Comparison of ENCODE assay signal across 8 cellular contexts in the genomic region with DNA sequence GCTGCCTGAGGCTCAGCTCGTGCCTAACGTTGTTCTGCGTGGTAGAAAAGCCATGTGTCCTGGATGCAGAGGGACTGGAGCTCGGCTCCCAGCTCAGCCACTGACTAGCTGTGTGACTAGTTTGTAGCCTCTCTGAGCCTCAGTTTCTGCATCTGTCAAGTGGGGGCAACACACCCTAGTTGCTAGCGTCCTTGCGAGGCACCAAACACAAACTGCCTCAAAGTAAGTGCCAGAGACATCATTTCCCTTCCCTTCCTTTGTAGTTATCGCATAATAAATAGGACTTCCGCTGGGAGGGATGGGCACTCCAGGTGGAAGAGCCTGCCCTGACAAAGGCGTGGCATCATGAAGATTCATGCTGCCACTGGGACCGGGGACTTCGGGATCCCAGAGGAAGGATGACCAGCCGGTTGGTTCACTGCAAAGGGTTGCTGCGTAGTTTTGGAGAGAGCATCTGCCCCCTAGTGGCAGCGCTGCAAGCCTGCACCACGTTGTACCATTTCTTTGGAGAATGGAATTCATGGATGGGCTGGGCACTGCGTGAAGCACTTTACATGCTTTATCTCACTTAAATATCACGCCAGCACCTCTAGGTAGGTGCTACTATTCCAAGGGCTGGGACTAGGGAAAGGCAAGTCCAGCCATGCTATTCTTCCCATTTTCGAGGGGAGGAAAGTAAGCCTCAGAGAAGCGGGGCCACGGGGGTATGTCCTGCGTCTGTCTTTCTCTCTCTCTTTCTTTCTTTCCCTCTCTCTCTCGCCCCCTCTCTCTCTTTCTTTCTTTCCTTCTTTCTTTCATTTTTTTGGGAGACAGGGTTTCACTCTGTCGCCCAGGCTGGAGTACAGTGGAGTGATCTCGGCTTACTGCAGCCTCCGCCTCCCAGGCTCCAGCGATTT. TPM values are rescaled to one million over a fixed set of nuclear protein-coding genes. Genes with fewer than 3 reads are reported as not detected.
DNase-seq lines count a peak whose midpoint lies in the region; ATAC-seq and TF ChIP-seq lines count a peak whose summit lies in the region.

No MANE protein-coding gene starts in this region.

- no peak overlapping the region for H2AFZ ChIP-seq in Loucy (ENCODE audit: low read length)

- no peaks in the 10 kb centered on the region for H3K79me2 ChIP-seq in Loucy (ENCODE audit: insufficient read depth, low read length)

- no peak overlapping the region for H3K27ac ChIP-seq in CD4-positive, CD25-positive, alpha-beta regulatory T cell (ENCODE audit: insufficient read depth, low read length, poor library complexity, severe bottlenecking)
- no peak overlapping the region for H3K27ac ChIP-seq in prostate gland
- no peak overlapping the region for H3K27ac ChIP-seq in aorta (ENCODE audit: low read depth in 1 of 2, low read length in 2 of 2)

- H3K9me3 Mint-ChIP-seq in CD4-positive, CD25-positive, alpha-beta regulatory T cell = no peaks in the 10 kb centered on the region

- H3K36me3 Mint-ChIP-seq in CD4-positive, CD25-positive, alpha-beta regulatory T cell = no peaks in the 10 kb centered on the region

- peak overlapping the region in 1 of 3 donors; percentile 65 for H3K27ac Mint-ChIP-seq in CD4-positive, CD25-positive, alpha-beta regulatory T cell

- DNase-seq in CD4-positive, CD25-positive, alpha-beta regulatory T cell = peak; percentile 38 to 72 (median 54)
- DNase-seq in SK-N-DZ (ENCODE audit: low spot score) (peak; percentile 50), head of caudate nucleus (peak; percentile 35 to 85 (median 64)), prostate gland (ENCODE audit: low spot score) (peak; percentile 47), aorta (peak; percentile 65 to 83)
- DNase-seq in activated naive CD4-positive, alpha-beta T cell treated with anti-CD3 and anti-CD28 coated beads, Interleukin-2, amount 50 U/mL, for 16 hours = peak; percentile 57

- TF ChIP-seq CTCF in Loucy (conservative IDR thresholded peaks at IDR 0.05; ENCODE audit: low read length) (peak; percentile 96), prostate gland (IDR thresholded peaks at IDR 0.05) (peak; percentile 88 to 93 (median 89))

- H3K9ac ChIP-seq in Loucy (ENCODE audit: low read depth, low read length, poor library complexity, severe bottlenecking) = no peak overlapping the region

- peak overlapping the region; percentile 22 for H3K4me2 ChIP-seq in Loucy (ENCODE audit: low read depth, low read length, poor library complexity, severe bottlenecking)

- H3K4me1 Mint-ChIP-seq in CD4-positive, CD25-positive, alpha-beta regulatory T cell = peaks cover 0 to 12% (median 9%) of the 10 kb centered on the region in 4 donors

- no peaks in the 10 kb centered on the region for H3K36me3 ChIP-seq in CD4-positive, CD25-positive, alpha-beta regulatory T cell (ENCODE audit: control insufficient read depth, insufficient read depth, low read length)
- H3K36me3 ChIP-seq in Loucy (ENCODE audit: insufficient read depth, low read length) = no peaks in the 10 kb centered on the region
- H3K36me3 ChIP-seq in prostate gland = no peaks in the 10 kb centered on the region
- no peaks in the 10 kb centered on the region for H3K36me3 ChIP-seq in aorta (ENCODE audit: control insufficient read depth in 1 of 2, insufficient read depth in 2 of 2, low read length in 1 of 2)

- H3K4me1 ChIP-seq in CD4-positive, CD25-positive, alpha-beta regulatory T cell (ENCODE audit: control insufficient read depth, insufficient read depth, low read length, poor library complexity, severe bottlenecking) = peaks cover 8% of the 10 kb centered on the region
- no peaks in the 10 kb centered on the region for H3K4me1 ChIP-seq in Loucy (ENCODE audit: insufficient read depth, low read length, poor library complexity, severe bottlenecking)
- no peaks in the 10 kb centered on the region for H3K4me1 ChIP-seq in prostate gland (replicated peaks)
- no peaks in the 10 kb centered on the region for H3K4me1 ChIP-seq in aorta (ENCODE audit: control insufficient read depth in 1 of 2, insufficient read depth in 2 of 2, low read length in 2 of 2)

- H4K20me1 ChIP-seq in Loucy (ENCODE audit: insufficient read depth, low read length, poor library complexity, severe bottlenecking) = no peaks in the 10 kb centered on the region

- WGBS in prostate gland = 43% methylated on average over 26 of the region's 26 CpGs
- WGBS in aorta, 2 donors = 44 to 47% methylated on average over 26 of the region's 26 CpGs

- peak overlapping the region in 1 of 4 donors; percentile 57 for H3K4me3 Mint-ChIP-seq in CD4-positive, CD25-positive, alpha-beta regulatory T cell

- intact Hi-C loops in head of caudate nucleus (cut with DNase I) = loop anchor here (2.0 kb wide), 1 partner anchor 63 kb away; no protein-coding TSS in a partner anchor
- intact Hi-C loops in prostate gland (cut with DNase I) = loop anchor here (1.0 to 10.0 kb wide), 2 partner anchors 62 to 217 kb away; a partner anchor contains a TSS
- intact Hi-C loops in aorta (cut with DNase I) = loop anchor here (1.0 kb wide), 1 partner anchor 62 kb away; no protein-coding TSS in a partner anchor

- no peak for TF ChIP-seq POLR2A in prostate gland (IDR thresholded peaks at IDR 0.05)

- peak overlapping the region; percentile 44 for H3K4me3 ChIP-seq in CD4-positive, CD25-positive, alpha-beta regulatory T cell (ENCODE audit: low read depth, low read length)
- H3K4me3 ChIP-seq in Loucy (ENCODE audit: low read length, poor library complexity, severe bottlenecking) = no peak overlapping the region
- H3K4me3 ChIP-seq in prostate gland = no peak overlapping the region
- no peak overlapping the region for H3K4me3 ChIP-seq in aorta (ENCODE audit: low read length in 2 of 2)

- H3F3A ChIP-seq in Loucy (ENCODE audit: low read depth) = no peaks in the 10 kb centered on the region

- no peaks in the 10 kb centered on the region for H3K9me3 ChIP-seq in CD4-positive, CD25-positive, alpha-beta regulatory T cell (ENCODE audit: control insufficient read depth in 2 of 2, low read length in 2 of 2)
- H3K9me3 ChIP-seq in Loucy (ENCODE audit: insufficient read depth, low read depth, low read length) = no peaks in the 10 kb centered on the region
- no peaks in the 10 kb centered on the region for H3K9me3 ChIP-seq in prostate gland
- H3K9me3 ChIP-seq in aorta (ENCODE audit: control insufficient read depth, low read length) = no peaks in the 10 kb centered on the region

- peaks cover 12% of the 10 kb centered on the region for H3K27me3 Mint-ChIP-seq in CD4-positive, CD25-positive, alpha-beta regulatory T cell

- ATAC-seq in CD4-positive, CD25-positive, alpha-beta regulatory T cell (ENCODE audit: low read depth in 2 of 2) = peak; percentile 64
- ATAC-seq in GM19467 (IDR thresholded peaks at IDR 0.05; ENCODE audit: unreplicated experiment) = peak; percentile 72
- peak; percentile 79 for ATAC-seq in aorta (ENCODE audit: low FRiP score)

- no peaks in the 10 kb centered on the region for H3K9me2 ChIP-seq in Loucy (replicated peaks; ENCODE audit: low read depth, low read length)

- no peaks in the 10 kb centered on the region for H3K27me3 ChIP-seq in CD4-positive, CD25-positive, alpha-beta regulatory T cell (ENCODE audit: control insufficient read depth, insufficient read depth, low read length)
- no peaks in the 10 kb centered on the region for H3K27me3 ChIP-seq in Loucy (ENCODE audit: insufficient read depth, low read length, poor library complexity, severe bottlenecking)
- H3K27me3 ChIP-seq in prostate gland (replicated peaks; ENCODE audit: insufficient read depth) = no peaks in the 10 kb centered on the region
- no peaks in the 10 kb centered on the region for H3K27me3 ChIP-seq in aorta (ENCODE audit: control insufficient read depth in 1 of 2, insufficient read depth in 2 of 2, low read length in 1 of 2)

RNA-seq across cellular contexts. Expression of a gene that starts 4.6 kb away (rescaled TPM):
- not detected for total RNA-seq in CD4-positive, CD25-positive, alpha-beta regulatory T cell
- polyA plus RNA-seq in CD4-positive, CD25-positive, alpha-beta regulatory T cell = not detected
- not detected in 2 replicates for polyA plus RNA-seq in SK-N-DZ (2014; cell fraction: cytosol; rRNA removed)
- not detected in 2 replicates for polyA plus RNA-seq in SK-N-DZ (2014; cell fraction: nucleus; rRNA removed)
- total RNA-seq in prostate gland (not detected), aorta (under 1 TPM in 1 of 2 donors, not detected in 1; 0.60 TPM)
- not detected for polyA plus RNA-seq in aorta

RNA-seq across cellular contexts. Expression of a gene that starts 24.4 kb away (rescaled TPM):
- total RNA-seq in CD4-positive, CD25-positive, alpha-beta regulatory T cell = 0.25 TPM
- under 1 TPM in 3 of 4 donors, not detected in 1; 0.33 to 0.46 (median 0.41) TPM for polyA plus RNA-seq in CD4-positive, CD25-positive, alpha-beta regulatory T cell
- 0.24 and 0.61 TPM in 2 replicates for polyA plus RNA-seq in SK-N-DZ (2014; cell fraction: cytosol; rRNA removed)
- polyA plus RNA-seq in SK-N-DZ (2014; cell fraction: nucleus; rRNA removed) = 0.31 and 0.36 TPM in 2 replicates
- total RNA-seq in prostate gland = 1 to 10 TPM; 1.5 to 3.0 TPM
- under 1 TPM; 0.42 to 0.60 TPM for total RNA-seq in aorta
- not detected for polyA plus RNA-seq in aorta

RNA-seq across cellular contexts. Expression of a gene that starts 25.4 kb away (rescaled TPM):
- total RNA-seq in CD4-positive, CD25-positive, alpha-beta regulatory T cell = 0.96 TPM
- polyA plus RNA-seq in CD4-positive, CD25-positive, alpha-beta regulatory T cell = 1 to 10 TPM; 2.6 to 5.7 (median 4.9) TPM
- polyA plus RNA-seq in SK-N-DZ (2014; cell fraction: cytosol; rRNA removed) = 0.60 TPM in 1 of 2 replicates, not detected in the other
- not detected in 2 replicates for polyA plus RNA-seq in SK-N-DZ (2014; cell fraction: nucleus; rRNA removed)
- total RNA-seq in prostate gland (10 to 100 TPM; 10.3 to 17.4 TPM), aorta (10 to 100 TPM; 53.3 to 57.0 TPM)
- 10 to 100 TPM in 1 of 2 donors, 1 to 10 TPM in 1; 9.1 to 24.8 TPM for polyA plus RNA-seq in aorta
